ENCODE assay signal across 20 cellular contexts in the genomic region with DNA sequence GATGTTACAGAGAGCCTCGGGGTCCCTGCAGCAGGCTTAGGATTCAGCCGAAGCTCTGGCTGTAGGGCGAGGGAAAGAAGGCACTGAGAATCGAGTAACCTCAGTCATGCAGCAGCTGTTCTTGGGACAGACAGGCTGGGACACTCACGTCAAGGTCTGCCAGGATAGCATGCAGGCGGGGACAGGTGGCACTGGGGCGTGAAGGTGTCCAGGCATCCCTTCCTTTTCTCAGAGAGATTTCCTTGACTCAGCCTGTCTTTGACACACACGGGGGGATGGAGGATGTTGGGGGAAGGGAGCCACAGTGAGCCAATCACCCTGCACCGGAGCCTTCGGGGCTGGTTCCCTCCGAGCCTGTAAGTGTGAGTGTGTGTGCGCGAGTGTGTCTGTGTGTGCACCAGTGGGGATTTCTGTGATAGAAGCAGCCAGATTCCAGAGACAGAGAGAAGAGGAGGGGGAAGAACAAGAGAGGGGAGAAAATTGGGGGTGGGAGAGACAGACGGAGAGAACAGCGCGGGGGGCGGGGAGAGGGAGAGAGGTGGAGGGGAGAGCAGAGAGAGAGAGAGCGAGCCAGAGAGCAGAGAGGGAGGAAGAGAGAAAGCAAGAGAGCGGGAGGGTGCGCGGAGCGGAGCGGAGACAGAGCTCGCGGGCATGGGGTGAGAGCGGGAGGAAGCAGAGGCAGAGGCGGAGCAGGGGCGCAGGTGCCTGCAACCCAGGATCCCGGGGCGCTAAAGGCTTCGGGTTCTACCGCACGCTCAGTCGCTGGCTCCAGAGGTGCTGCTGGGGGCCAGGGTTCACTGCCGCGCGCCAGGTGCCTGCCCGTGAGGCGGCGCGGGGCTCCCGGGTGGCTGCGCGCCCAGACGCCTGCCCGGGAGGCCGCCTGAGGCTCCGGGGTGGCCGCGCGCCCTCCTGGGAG. TPM values are rescaled to one million over a fixed set of nuclear protein-coding genes. Genes with fewer than 3 reads are reported as not detected.
DNase-seq lines count a peak whose midpoint lies in the region; ATAC-seq and TF ChIP-seq lines count a peak whose summit lies in the region.
"Had no signal": no experiment of that assay in that cellular context is flagged by ENCODE, and none has a peak within 500 bp of the region (broad histone marks: within the 10 kb centered on the region; RNA-seq: fewer than 3 reads in every experiment).

No MANE protein-coding gene starts in this region.

- peaks cover 79% of the 10 kb centered on the region for H3K27me3 Mint-ChIP-seq in endodermal cell (ENCODE audit: insufficient read depth)
- peaks cover 50% of the 10 kb centered on the region for H3K27me3 Mint-ChIP-seq in CD4-positive, alpha-beta T cell

- H3K4me1 ChIP-seq in ES-I3 (ENCODE audit: insufficient read depth, low read length) (no peaks in the 10 kb centered on the region), HUES48 (ENCODE audit: control insufficient read depth, insufficient read depth, low read length) (peaks cover 3% of the 10 kb centered on the region; the same call in 1 of the 2 replicates), endodermal cell (ENCODE audit: control insufficient read depth, insufficient read depth, low read length) (no peaks in the 10 kb centered on the region), mesodermal cell (ENCODE audit: control insufficient read depth, insufficient read depth, low read length, poor library complexity, severe bottlenecking) (peaks cover 12% of the 10 kb centered on the region)
- H3K4me1 ChIP-seq: breast epithelium, thyroid gland had no signal

- H3K9ac ChIP-seq in ES-I3 (ENCODE audit: low read depth, low read length) (peak overlapping the region; percentile 14; the same call in 1 of the 2 replicates), HUES48 (ENCODE audit: low read depth, low read length) (no peak overlapping the region), endodermal cell (ENCODE audit: extremely low read depth, low read length, poor library complexity, severe bottlenecking) (no peak overlapping the region)

- H3K4me3 ChIP-seq in HUES48 (ENCODE audit: low read depth, low read length) (peak overlapping the region; percentile 57), endodermal cell (ENCODE audit: low read length) (no peak overlapping the region), mesodermal cell (ENCODE audit: extremely low read depth, insufficient read depth, low read length, poor library complexity, severe bottlenecking) (peak overlapping the region; percentile 11)
- H3K4me3 ChIP-seq: breast epithelium, ovary, thyroid gland had no signal

- H3K9me3 Mint-ChIP-seq in endodermal cell, result peaks cover 3% of the 10 kb centered on the region
- peaks cover 3% of the 10 kb centered on the region for H3K9me3 Mint-ChIP-seq in CD4-positive, alpha-beta T cell

- H3K36me3 ChIP-seq in ES-I3 (ENCODE audit: insufficient read depth, low read length) (no peaks in the 10 kb centered on the region), HUES48 (ENCODE audit: control insufficient read depth, insufficient read depth, low read length) (no peaks in the 10 kb centered on the region), endodermal cell (ENCODE audit: control insufficient read depth, insufficient read depth, low read length) (no peaks in the 10 kb centered on the region), mesodermal cell (ENCODE audit: control insufficient read depth, insufficient read depth, low read length) (no peaks in the 10 kb centered on the region)
- H3K36me3 ChIP-seq: breast epithelium, ovary, thyroid gland had no signal

- H3K27ac Mint-ChIP-seq in endodermal cell, result no peak overlapping the region
- H3K27ac Mint-ChIP-seq in CD4-positive, alpha-beta T cell, result no peak overlapping the region
- H3K27ac Mint-ChIP-seq: activated CD4-positive, alpha-beta T cell treated with anti-CD3 and anti-CD28 coated beads for 36 hours; CD4-positive, alpha-beta memory T cell had no signal

- DNase-seq in endodermal cell (peak; percentile 63), mucosa of gallbladder (ENCODE audit: low spot score) (no peak)
- DNase-seq in CD4-positive, alpha-beta T cell, result no peak
- no peak for DNase-seq in activated CD4-positive, alpha-beta T cell treated with anti-CD3 and anti-CD28 coated beads for 1 hour
- DNase-seq: activated CD4-positive, alpha-beta T cell treated with anti-CD3 and anti-CD28 coated beads for 36 hours; CD4-positive, alpha-beta memory T cell; DMS53; erythroblast; foreskin melanocyte; left ventricle myocardium superior; NK-92 treated with Interleukin-12 subunit alpha and Interleukin-12 subunit beta, amount 100 ng/mL, for 24 hours; ovary; stimulated activated naive CD4-positive, alpha-beta T cell; thyroid gland had no signal

- TF ChIP-seq CTCF in endodermal cell (conservative IDR thresholded peaks at IDR 0.05), result no peak
- TF ChIP-seq CTCF in CD4-positive, alpha-beta T cell (IDR thresholded peaks at IDR 0.05), result no peak

- no peak overlapping the region for H3K27ac ChIP-seq in HUES48 (ENCODE audit: low read depth, low read length)
- H3K27ac ChIP-seq in endodermal cell (ENCODE audit: low read depth, low read length), result no peak overlapping the region
- no peak overlapping the region for H3K27ac ChIP-seq in mesodermal cell (ENCODE audit: low read depth, low read length, severe bottlenecking)
- H3K27ac ChIP-seq in CD4-positive, alpha-beta T cell (ENCODE audit: low read depth, low read length), result no peak overlapping the region
- H3K27ac ChIP-seq: breast epithelium, ovary, thyroid gland had no signal

- H3K36me3 Mint-ChIP-seq in endodermal cell (ENCODE audit: low read depth), result no peaks in the 10 kb centered on the region
- no peaks in the 10 kb centered on the region for H3K36me3 Mint-ChIP-seq in CD4-positive, alpha-beta T cell (ENCODE audit: low read depth)

- CTCF ChIA-PET in CD4-positive, alpha-beta T cell (lab: Charles Lee), result no interaction called here

- H3K27me3 ChIP-seq in HUES48 (ENCODE audit: control insufficient read depth, insufficient read depth, low read length) (peaks cover 51% of the 10 kb centered on the region), endodermal cell (ENCODE audit: control insufficient read depth, insufficient read depth, low read length, poor library complexity, severe bottlenecking) (peaks cover 75% of the 10 kb centered on the region)
- H3K27me3 ChIP-seq in CD4-positive, alpha-beta T cell (ENCODE audit: control insufficient read depth, insufficient read depth, low read length), result peaks cover 14% of the 10 kb centered on the region
- H3K27me3 ChIP-seq: ovary, thyroid gland had no signal

- H3K4me3 Mint-ChIP-seq in endodermal cell, result peak overlapping the region; percentile 35
- no peak overlapping the region for H3K4me3 Mint-ChIP-seq in CD4-positive, alpha-beta T cell
- H3K4me3 Mint-ChIP-seq: activated CD4-positive, alpha-beta T cell treated with anti-CD3 and anti-CD28 coated beads for 36 hours; CD4-positive, alpha-beta memory T cell had no signal

- WGBS in endodermal cell (ENCODE audit: insufficient coverage in 1 of 2, insufficient read length in 1 of 2), 2 experiments, result 13 to 14% methylated on average over 19 to 51 of the region's 51 CpGs
- WGBS in mesodermal cell (ENCODE audit: insufficient coverage in 2 of 2), 2 experiments, result 12 to 13% methylated on average over 24 to 44 of the region's 51 CpGs

- peaks cover 2% of the 10 kb centered on the region for H3K4me1 Mint-ChIP-seq in endodermal cell
- no peaks in the 10 kb centered on the region for H3K4me1 Mint-ChIP-seq in CD4-positive, alpha-beta T cell (ENCODE audit: low read depth)
- H3K4me1 Mint-ChIP-seq: activated CD4-positive, alpha-beta T cell treated with anti-CD3 and anti-CD28 coated beads for 36 hours; CD4-positive, alpha-beta memory T cell had no signal

- H3K9me3 ChIP-seq in ES-I3 (ENCODE audit: control insufficient read depth, insufficient read depth, low read length) (peaks cover 5% of the 10 kb centered on the region; the same call in 1 of the 2 replicates), HUES48 (ENCODE audit: control insufficient read depth, insufficient read depth, low read length) (peaks cover 5% of the 10 kb centered on the region; the same call in 1 of the 2 replicates), endodermal cell (ENCODE audit: control insufficient read depth, low read length) (no peaks in the 10 kb centered on the region), mesodermal cell (ENCODE audit: control insufficient read depth, low read length) (no peaks in the 10 kb centered on the region)
- H3K9me3 ChIP-seq in CD4-positive, alpha-beta T cell (ENCODE audit: control insufficient read depth, low read length), result no peaks in the 10 kb centered on the region
- H3K9me3 ChIP-seq: ovary, thyroid gland had no signal

- no peak for ATAC-seq in CD4-positive, alpha-beta T cell (ENCODE audit: poor library complexity)
- no peak for ATAC-seq in HG03432 (IDR thresholded peaks at IDR 0.05; ENCODE audit: unreplicated experiment)
- ATAC-seq: activated CD4-positive, alpha-beta T cell treated with anti-CD3 and anti-CD28 coated beads for 36 hours; left ventricle myocardium superior had no signal

- POLR2A ChIA-PET in CD4-positive, alpha-beta T cell (lab: Charles Lee), result no interaction called here

- intact Hi-C loops in CD4-positive, alpha-beta T cell (cut with DNase I, micrococcal nuclease), result no loop called here

RNA-seq across cellular contexts. Expression of a gene that starts 0.5 kb away (rescaled TPM):
- not detected for total RNA-seq in endodermal cell
- polyA plus RNA-seq in endodermal cell (2013, experiment 1 of 2), result not detected
- polyA plus RNA-seq in endodermal cell (2013, experiment 2 of 2), result not detected
- polyA plus RNA-seq in mesodermal cell (2013, experiment 1 of 2), result not detected
- polyA plus RNA-seq in mesodermal cell (2013, experiment 2 of 2), result not detected
- total RNA-seq in mucosa of gallbladder, result not detected
- total RNA-seq in CD4-positive, alpha-beta T cell, result not detected
- total RNA-seq: activated CD4-positive, alpha-beta T cell treated with anti-CD3 and anti-CD28 coated beads for 36 hours; breast epithelium; CD4-positive, alpha-beta memory T cell; dermis microvascular lymphatic vessel endothelial cell; left ventricle myocardium superior; ovary; thyroid gland had no signal
- polyA plus RNA-seq: CD4-positive, alpha-beta memory T cell; ovary had no signal
